10 cellular contexts compared by ENCODE assay signal in genomic region chr19:6278051-6278450, GRCh38. TPM values are rescaled to one million over a fixed set of nuclear protein-coding genes. Genes with fewer than 3 reads are reported as not detected.
DNase-seq lines count a peak whose midpoint lies in the region; ATAC-seq and TF ChIP-seq lines count a peak whose summit lies in the region.
"Had no signal": no experiment of that assay in that cellular context is flagged by ENCODE, and none has a peak within 500 bp of the region (broad histone marks: within the 10 kb centered on the region; RNA-seq: fewer than 3 reads in every experiment).

No MANE protein-coding gene starts in this region.

- intact Hi-C loops in Calu3 (cut with micrococcal nuclease; ENCODE audit: unreplicated experiment): no loop called here
- intact Hi-C loops in OCI-LY7 (cut with micrococcal nuclease; ENCODE audit: unreplicated experiment): no loop called here
- intact Hi-C loops in psoas muscle (cut with DNase I): loop anchor here (10.0 kb wide), 2 partner anchors 53 to 303 kb away; partner anchors contain the start of gene RANBP3 (in 1 of the 2)
- intact Hi-C loops in adrenal gland (cut with DNase I): no loop called here

- CTCF ChIA-PET in Calu3 (lab: Charles Lee) (no interaction called here), OCI-LY7 (lab: Charles Lee; ENCODE audit: unreplicated experiment) (no interaction called here)

- no peaks in the 10 kb centered on the region for H3K9me3 Mint-ChIP-seq in Calu3 (ENCODE audit: low read depth, unreplicated experiment)
- H3K9me3 Mint-ChIP-seq in endothelial cell (ENCODE audit: unreplicated experiment): no peaks in the 10 kb centered on the region

- TF ChIP-seq CTCF in Calu3 (IDR thresholded peaks at IDR 0.05; ENCODE audit: unreplicated experiment) (no peak), OCI-LY7 (conservative IDR thresholded peaks at IDR 0.05; ENCODE audit: low read length) (no peak), endothelial cell (IDR thresholded peaks at IDR 0.05; ENCODE audit: unreplicated experiment) (no peak), psoas muscle (IDR thresholded peaks at IDR 0.05) (no peak), adrenal gland (IDR thresholded peaks at IDR 0.05) (no peak)

- peaks cover 61% of the 10 kb centered on the region for H3K79me2 ChIP-seq in OCI-LY7 (ENCODE audit: insufficient read depth, low read depth, low read length)

- peaks cover 17% of the 10 kb centered on the region for H4K20me1 ChIP-seq in OCI-LY7 (ENCODE audit: insufficient read depth, low read length)

- peak overlapping the region; percentile 86 for H3K4me3 ChIP-seq in OCI-LY7 (ENCODE audit: low read depth, low read length, poor library complexity, severe bottlenecking)
- H3K4me3 ChIP-seq in psoas muscle: peak overlapping the region; percentile 93
- H3K4me3 ChIP-seq in adrenal gland: peak overlapping the region in 1 of 4 donors; percentile 97

- H3K4me2 ChIP-seq in OCI-LY7 (ENCODE audit: low read length): peak overlapping the region; percentile 81

- H3K36me3 Mint-ChIP-seq in Calu3 (ENCODE audit: insufficient read depth, unreplicated experiment): peaks cover 13% of the 10 kb centered on the region
- H3K36me3 Mint-ChIP-seq in endothelial cell (ENCODE audit: low read depth, unreplicated experiment): peaks cover 8% of the 10 kb centered on the region

- H3K4me3 Mint-ChIP-seq in Calu3 (ENCODE audit: low read depth, unreplicated experiment) (peak overlapping the region; percentile 74), endothelial cell (ENCODE audit: unreplicated experiment) (peak overlapping the region; percentile 96)

- H3K36me3 ChIP-seq in OCI-LY7 (ENCODE audit: insufficient read depth, low read length): peaks cover 21% of the 10 kb centered on the region; the same call in 1 of the 2 replicates
- no peaks in the 10 kb centered on the region for H3K36me3 ChIP-seq in psoas muscle (ENCODE audit: insufficient read depth in 1 of 2, low read depth in 1 of 2)
- no peaks in the 10 kb centered on the region for H3K36me3 ChIP-seq in adrenal gland (replicated peaks in 1 of 2)

- no peak for ATAC-seq in psoas muscle
- no peak for ATAC-seq in HG03108 (IDR thresholded peaks at IDR 0.05; ENCODE audit: unreplicated experiment)
- no peak for ATAC-seq in GM18907 (IDR thresholded peaks at IDR 0.05; ENCODE audit: unreplicated experiment)
- ATAC-seq: heart right ventricle had no signal

- peaks cover 5% of the 10 kb centered on the region; the same call in 1 of the 2 replicates for H3K9me3 ChIP-seq in OCI-LY7 (ENCODE audit: low read length)
- H3K9me3 ChIP-seq in psoas muscle: no peaks in the 10 kb centered on the region
- no peaks in the 10 kb centered on the region for H3K9me3 ChIP-seq in adrenal gland (replicated peaks in 1 of 3)
- H3K9me3 ChIP-seq: heart right ventricle had no signal

- WGBS in psoas muscle, 3 donors: 61 to 78% (median 69%) methylated on average over 9 of the region's 9 CpGs
- 64 to 80% (median 80%) methylated on average over 8 to 9 of the region's 9 CpGs for WGBS in adrenal gland, 4 donors

- H3K27ac ChIP-seq in OCI-LY7 (ENCODE audit: low read depth, low read length, poor library complexity, severe bottlenecking) (no peak overlapping the region), psoas muscle (peak overlapping the region; percentile 86), adrenal gland (peak overlapping the region in 2 of 5 donors; percentile 41 to 95)

- TF ChIP-seq POLR2A in adrenal gland (IDR thresholded peaks at IDR 0.05): no peak

- no peaks in the 10 kb centered on the region for H3K27me3 ChIP-seq in psoas muscle (ENCODE audit: insufficient read depth in 3 of 3, low read length in 2 of 3)
- H3K27me3 ChIP-seq in adrenal gland: no peaks in the 10 kb centered on the region
- H3K27me3 ChIP-seq: heart right ventricle had no signal

- DNase-seq in Calu3: no peak
- no peak for DNase-seq in OCI-LY7 (ENCODE audit: low spot score)
- DNase-seq in endothelial cell (ENCODE audit: low spot score): no peak
- no peak for DNase-seq in psoas muscle
- no peak for DNase-seq in adrenal gland
- no peak for DNase-seq in DMS79 (lab: John Stamatoyannopoulos, UW)
- DNase-seq: heart right ventricle, NCI-H510A treated with DMSO at 0.1 percent for 48 hours had no signal

- POLR2A ChIA-PET in OCI-LY7 (lab: Charles Lee): no interaction called here

- no peaks in the 10 kb centered on the region for H3K27me3 Mint-ChIP-seq in Calu3 (ENCODE audit: unreplicated experiment)
- H3K27me3 Mint-ChIP-seq in endothelial cell (ENCODE audit: unreplicated experiment): peaks cover 13% of the 10 kb centered on the region

- BruUV-seq in Calu3 (replicated peaks; lab: Mats Ljungman, UMichigan) (no TSS peak), OCI-LY7 (replicated peaks; lab: Mats Ljungman, UMichigan) (no TSS peak)

- peaks cover 26% of the 10 kb centered on the region for H3K4me1 Mint-ChIP-seq in Calu3 (ENCODE audit: low read depth, unreplicated experiment)
- peaks cover 44% of the 10 kb centered on the region for H3K4me1 Mint-ChIP-seq in endothelial cell (ENCODE audit: unreplicated experiment)

- peak overlapping the region; percentile 20 for H3K27ac Mint-ChIP-seq in Calu3 (ENCODE audit: unreplicated experiment)
- peak overlapping the region; percentile 74 for H3K27ac Mint-ChIP-seq in endothelial cell (ENCODE audit: unreplicated experiment)

- H3K9me2 ChIP-seq in OCI-LY7 (ENCODE audit: insufficient read depth, low read length): no peaks in the 10 kb centered on the region

- H3K4me1 ChIP-seq in OCI-LY7 (ENCODE audit: insufficient read depth, low read length, poor library complexity, severe bottlenecking) (peaks cover 23% of the 10 kb centered on the region), psoas muscle (peaks cover 55% of the 10 kb centered on the region), adrenal gland (replicated peaks in 1 of 2) (peaks cover 18 to 60% of the 10 kb centered on the region in 2 donors)

- H2AFZ ChIP-seq in OCI-LY7 (ENCODE audit: low read length): no peak overlapping the region

RNA-seq across cellular contexts. Expression of gene MLLT1, which starts 1.7 kb away (rescaled TPM):
- total RNA-seq in Calu3 (2022) (45.8 and 49.8 TPM in 2 replicates), OCI-LY7 (2022) (55.5 and 56.0 TPM in 2 replicates), endothelial cell (ENCODE audit: unreplicated experiment) (59.2 TPM), psoas muscle (10 to 100 TPM; 35.8 to 51.7 (median 44.0) TPM), adrenal gland (10 to 100 TPM; 15.5 to 66.3 (median 31.9) TPM)
- 14.3 and 17.5 TPM in 2 replicates for total RNA-seq in OCI-LY7 (2014; rRNA removed; shearing (Covaris generic))
- polyA plus RNA-seq in psoas muscle (10 to 100 TPM; 24.2 to 34.2 (median 25.2) TPM), adrenal gland (10 to 100 TPM; 10.4 to 41.1 (median 33.6) TPM)

RNA-seq across cellular contexts. Expression of gene ACER1, which starts 55.4 kb away (rescaled TPM):
- not detected in 2 replicates for total RNA-seq in Calu3 (2022)
- total RNA-seq in OCI-LY7 (2014; rRNA removed; shearing (Covaris generic)): not detected in 2 replicates
- total RNA-seq in OCI-LY7 (2022): not detected in 2 replicates
- not detected for total RNA-seq in endothelial cell (ENCODE audit: unreplicated experiment)
- total RNA-seq in psoas muscle: not detected
- polyA plus RNA-seq in psoas muscle: not detected
- not detected for total RNA-seq in adrenal gland
- under 1 TPM in 1 of 3 donors, not detected in 2; 0.16 TPM for polyA plus RNA-seq in adrenal gland
- total RNA-seq: heart right ventricle had no signal
- polyA plus RNA-seq: heart right ventricle had no signal

Comparison
In these comparisons a context has a peak if more than half of its experiments do, and no peak if none do; other contexts are left out.
1. intact Hi-C loops: an anchor here in psoas muscle (10.0 kb wide); none called in Calu3, OCI-LY7 and adrenal gland.